ENCODE assay signal across 19 cellular contexts in genomic region chr21:15688809-15689208, GRCh38. TPM values are rescaled to one million over a fixed set of nuclear protein-coding genes. Genes with fewer than 3 reads are reported as not detected.
DNase-seq lines count a peak whose midpoint lies in the region; ATAC-seq and TF ChIP-seq lines count a peak whose summit lies in the region.
"Had no signal": no experiment of that assay in that cellular context is flagged by ENCODE, and none has a peak within 500 bp of the region (broad histone marks: within the 10 kb centered on the region; RNA-seq: fewer than 3 reads in every experiment).

No MANE protein-coding gene starts in this region.

- peaks cover 15% of the 10 kb centered on the region for H3K4me1 ChIP-seq in OCI-LY3 (ENCODE audit: low read length)
- H3K4me1 ChIP-seq in neural progenitor cell, result no peaks in the 10 kb centered on the region
- H3K4me1 ChIP-seq: gastrocnemius medialis had no signal

- no peaks in the 10 kb centered on the region for H3K4me1 Mint-ChIP-seq in neural progenitor cell
- H3K4me1 Mint-ChIP-seq: endodermal cell; stimulated activated effector memory CD8-positive, alpha-beta T cell treated with anti-CD3 and anti-CD28 coated beads, Interleukin-12 subunit alpha, Interleukin-12 subunit beta, amount 100 ng/mL, for 72 hours had no signal

- H3K9me3 Mint-ChIP-seq in neural progenitor cell, result no peaks in the 10 kb centered on the region
- H3K9me3 Mint-ChIP-seq: endodermal cell; stimulated activated effector memory CD8-positive, alpha-beta T cell treated with anti-CD3 and anti-CD28 coated beads, Interleukin-12 subunit alpha, Interleukin-12 subunit beta, amount 100 ng/mL, for 72 hours had no signal

- H3K9me3 ChIP-seq in OCI-LY3 (ENCODE audit: insufficient read depth, low read length), result no peaks in the 10 kb centered on the region
- H3K9me3 ChIP-seq in neural progenitor cell (ENCODE audit: low read depth), result no peaks in the 10 kb centered on the region
- H3K9me3 ChIP-seq: gastrocnemius medialis had no signal

- no peak overlapping the region for H3K4me3 ChIP-seq in OCI-LY3 (ENCODE audit: low read length)
- H3K4me3 ChIP-seq in fibroblast of the aortic adventitia (ENCODE audit: low read depth, low read length), result no peak overlapping the region
- no peak overlapping the region for H3K4me3 ChIP-seq in neural progenitor cell
- H3K4me3 ChIP-seq: gastrocnemius medialis, lung, PC-9 had no signal

- H3K79me2 ChIP-seq in OCI-LY3 (ENCODE audit: low read length) (no peaks in the 10 kb centered on the region), neural progenitor cell (ENCODE audit: low read depth) (no peaks in the 10 kb centered on the region)

- 0 out of 2 replicates have a peak, but pooled peaks cover 2% of the 10 kb centered on the region for H3K27me3 ChIP-seq in OCI-LY3 (ENCODE audit: low read depth, low read length)
- H3K27me3 ChIP-seq in neural progenitor cell, result no peaks in the 10 kb centered on the region
- H3K27me3 ChIP-seq: gastrocnemius medialis had no signal

- DNase-seq in AML-193 (lab: John Stamatoyannopoulos, UW) (peak; percentile 72 to 73), fibroblast of the aortic adventitia (ENCODE audit: low read depth) (peak; percentile 7), left lobe of liver (ENCODE audit: low spot score) (no peak), neural progenitor cell (ENCODE audit: low spot score) (no peak)
- DNase-seq in activated effector memory CD4-positive, alpha-beta T cell treated with Interleukin-2 at 50 U/mL for 16 hours, result no peak
- DNase-seq: ACHN; activated CD4-positive, CD25-positive, alpha-beta regulatory T cell; activated naive CD4-positive, alpha-beta T cell treated with Interleukin-2 at 50 U/mL for 16 hours; endodermal cell; gastrocnemius medialis; H7; NCI-H1048 had no signal

- ATAC-seq in HG02885 (IDR thresholded peaks at IDR 0.05; ENCODE audit: poor library complexity, unreplicated experiment) (peak; percentile 79), left lobe of liver (no peak), GM21576 (IDR thresholded peaks at IDR 0.05; ENCODE audit: unreplicated experiment) (no peak)
- ATAC-seq: gastrocnemius medialis; sciatic nerve; stimulated activated effector memory CD8-positive, alpha-beta T cell treated with anti-CD3 and anti-CD28 coated beads, Interleukin-12 subunit alpha, Interleukin-12 subunit beta, amount 100 ng/mL, for 72 hours had no signal

- H3K27ac Mint-ChIP-seq in neural progenitor cell, result no peak overlapping the region
- H3K27ac Mint-ChIP-seq: endodermal cell; stimulated activated effector memory CD8-positive, alpha-beta T cell treated with anti-CD3 and anti-CD28 coated beads, Interleukin-12 subunit alpha, Interleukin-12 subunit beta, amount 100 ng/mL, for 72 hours had no signal

- H3K36me3 Mint-ChIP-seq in neural progenitor cell, result no peaks in the 10 kb centered on the region
- H3K36me3 Mint-ChIP-seq: stimulated activated effector memory CD8-positive, alpha-beta T cell treated with anti-CD3 and anti-CD28 coated beads, Interleukin-12 subunit alpha, Interleukin-12 subunit beta, amount 100 ng/mL, for 72 hours had no signal

- no peaks in the 10 kb centered on the region for H3F3A ChIP-seq in neural progenitor cell (ENCODE audit: low read depth)

- TF ChIP-seq CTCF in OCI-LY3 (IDR thresholded peaks at IDR 0.05; ENCODE audit: low read depth, low read length) (no peak), fibroblast of the aortic adventitia (IDR thresholded peaks at IDR 0.05; ENCODE audit: insufficient read depth, low read length) (no peak), neural progenitor cell (IDR thresholded peaks at IDR 0.05) (no peak)

- no peak overlapping the region for H3K9ac ChIP-seq in OCI-LY3 (ENCODE audit: low read length)
- H3K9ac ChIP-seq in neural progenitor cell, result no peak overlapping the region

- H3K4me2 ChIP-seq in OCI-LY3 (ENCODE audit: low read length), result peak overlapping the region; percentile 15; the same call in 1 of the 2 replicates
- no peak overlapping the region for H3K4me2 ChIP-seq in neural progenitor cell
- H3K4me2 ChIP-seq: PC-9 had no signal

- no peaks in the 10 kb centered on the region for H4K20me1 ChIP-seq in OCI-LY3 (ENCODE audit: insufficient read depth, low read length)
- no peaks in the 10 kb centered on the region for H4K20me1 ChIP-seq in neural progenitor cell (ENCODE audit: low read depth)

- peaks cover 3% of the 10 kb centered on the region for H3K27me3 Mint-ChIP-seq in neural progenitor cell (ENCODE audit: insufficient read depth, low read depth)

- H3K36me3 ChIP-seq in OCI-LY3 (replicated peaks; ENCODE audit: low read depth, low read length) (no peaks in the 10 kb centered on the region), neural progenitor cell (no peaks in the 10 kb centered on the region)
- H3K36me3 ChIP-seq: gastrocnemius medialis had no signal

- H2AFZ ChIP-seq in OCI-LY3 (ENCODE audit: low read depth, low read length) (no peak overlapping the region), neural progenitor cell (replicated peaks) (no peak overlapping the region)
- H2AFZ ChIP-seq: PC-9 had no signal

- H3K4me3 Mint-ChIP-seq in neural progenitor cell, result no peak overlapping the region
- H3K4me3 Mint-ChIP-seq: endodermal cell; stimulated activated effector memory CD8-positive, alpha-beta T cell treated with anti-CD3 and anti-CD28 coated beads, Interleukin-12 subunit alpha, Interleukin-12 subunit beta, amount 100 ng/mL, for 72 hours had no signal

- H3K27ac ChIP-seq in OCI-LY3 (ENCODE audit: low read length), result no peak overlapping the region
- no peak overlapping the region for H3K27ac ChIP-seq in neural progenitor cell
- H3K27ac ChIP-seq: gastrocnemius medialis, PC-9 had no signal

RNA-seq across cellular contexts. Expression of gene USP25, which starts 41.0 kb away (rescaled TPM):
- total RNA-seq in fibroblast of the aortic adventitia (ENCODE audit: low replicate concordance) (37.3 and 48.1 TPM in 2 replicates), left lobe of liver (17.2 TPM), neural progenitor cell (ENCODE audit: low replicate concordance) (19.2 and 36.4 TPM in 2 replicates)

Comparison
In these comparisons a context has a peak if more than half of its experiments do, and no peak if none do; other contexts are left out.
1. DNase-seq: peak in AML-193 (2 of 2) and fibroblast of the aortic adventitia (single experiment); none in left lobe of liver (single experiment), activated effector memory CD4-positive, alpha-beta T cell treated with Interleukin-2 at 50 U/mL for 16 hours (single experiment) and neural progenitor cell (single experiment).